Comparison of ENCODE assay signal across 24 cellular contexts in genomic region chr17:49832840-49833599, GRCh38. TPM values are rescaled to one million over a fixed set of nuclear protein-coding genes. Genes with fewer than 3 reads are reported as not detected.
DNase-seq lines count a peak whose midpoint lies in the region; ATAC-seq, FAIRE-seq and TF ChIP-seq lines count a peak whose summit lies in the region.
"Had no signal": no experiment of that assay in that cellular context is flagged by ENCODE, and none has a peak within 500 bp of the region (broad histone marks: within the 10 kb centered on the region; RNA-seq: fewer than 3 reads in every experiment).

No MANE protein-coding gene starts in this region.

- no peak for TF ChIP-seq CTCF in GM12878 (IDR thresholded peaks at IDR 0.05 in 2 of 3, conservative IDR thresholded peaks at IDR 0.05 in 1 of 3; ENCODE audit: control insufficient read depth in 2 of 3, extremely low read depth in 1 of 3, insufficient read depth in 1 of 3, low read depth in 3 of 3, low read length in 3 of 3)

- in situ Hi-C loops in KBM-7 (cut with MboI; ENCODE audit: low pct_unique_long_range_greater_than_20kb, low sequenced_read_pairs) (no loop called here), GM12878 (cut with MboI) (no loop called here)

- DNase-seq in KBM-7 (peak; percentile 96), GM12878 (ENCODE audit: low read depth, low spot score) (no peak), lung microvascular endothelial cell (ENCODE audit: low read depth in 2 of 2) (peak; percentile 82 to 94)
- DNase-seq in activated CD8-positive, alpha-beta memory T cell treated with anti-CD3 and anti-CD28 coated beads, Interleukin-2, amount 50 U/mL, for 4 hours = no peak
- DNase-seq: activated CD4-positive, alpha-beta T cell treated with anti-CD3 and anti-CD28 coated beads, Interleukin-2, amount 50 U/mL, for 48 hours; activated naive CD8-positive, alpha-beta T cell treated with anti-CD3 and anti-CD28 coated beads, Interleukin-2, amount 10 ng/mL, durations not matched to agents 7 days and 5 days; activated T-cell treated with anti-CD3 and anti-CD28 coated beads, Interleukin-2, amount 50 U/mL, for 4 hours; H7; left lung; naive B cell; NCI-H2081 treated with DMSO at 0.1 percent for 48 hours; NCI-H526; PC-3; SK-N-SH had no signal

- H3K79me2 ChIP-seq in GM12878 (ENCODE audit: control insufficient read depth, insufficient read depth, low read length) = no peaks in the 10 kb centered on the region

- peak overlapping the region; percentile 4; the same call in 1 of the 2 replicates for H3K4me2 ChIP-seq in BLaER1
- no peak overlapping the region for H3K4me2 ChIP-seq in GM12878 (ENCODE audit: control insufficient read depth, insufficient read depth)
- H3K4me2 ChIP-seq: SK-N-SH had no signal

- intact Hi-C loops in GM12878 (cut with micrococcal nuclease; ENCODE audit: unreplicated experiment) = no loop called here

- no peaks in the 10 kb centered on the region for H3K27me3 ChIP-seq in BLaER1
- no peaks in the 10 kb centered on the region for H3K27me3 ChIP-seq in GM12878 (replicated peaks in 1 of 2; ENCODE audit: control insufficient read depth in 2 of 2, insufficient read depth in 2 of 2, low read length in 1 of 2)
- H3K27me3 ChIP-seq: left lung had no signal

- H3K9me3 ChIP-seq in BLaER1 (peaks cover 7% of the 10 kb centered on the region), GM12878 (replicated peaks; ENCODE audit: control insufficient read depth, insufficient read depth, low read length) (no peaks in the 10 kb centered on the region)
- H3K9me3 ChIP-seq: left lung, SK-N-SH had no signal

- H4K20me1 ChIP-seq in BLaER1 (no peaks in the 10 kb centered on the region), GM12878 (ENCODE audit: control insufficient read depth, insufficient read depth) (no peaks in the 10 kb centered on the region)

- ATAC-seq in GM12878 = no peak
- no peak for ATAC-seq in GM21528 (IDR thresholded peaks at IDR 0.05; ENCODE audit: low FRiP score, unreplicated experiment)
- no peak for ATAC-seq in HG02840 (IDR thresholded peaks at IDR 0.05; ENCODE audit: low FRiP score, unreplicated experiment)
- no peak for ATAC-seq in HG03039 (IDR thresholded peaks at IDR 0.05; ENCODE audit: unreplicated experiment)
- ATAC-seq: activated T-cell treated with anti-CD3 and anti-CD28 coated beads, Interleukin-2, amount 50 U/mL, for 4 hours; left lung; PC-3 had no signal

- no peak for TF ChIP-seq RAD21 in GM12878 (IDR thresholded peaks at IDR 0.05; ENCODE audit: insufficient read depth, low read depth, low read length)

- H3K4me1 ChIP-seq in BLaER1 = peaks cover 76% of the 10 kb centered on the region
- H3K4me1 ChIP-seq in GM12878 (ENCODE audit: control insufficient read depth, insufficient read depth, low read length) = no peaks in the 10 kb centered on the region

- no peak overlapping the region for H3K9ac ChIP-seq in BLaER1
- H3K9ac ChIP-seq in GM12878 (ENCODE audit: control insufficient read depth, insufficient read depth, low read length) = no peak overlapping the region
- H3K9ac ChIP-seq: SK-N-SH had no signal

- H3K4me3 ChIP-seq in BLaER1 (no peak overlapping the region), GM12878 (no peak overlapping the region)
- H3K4me3 ChIP-seq: left lung had no signal

- RAD21 ChIA-PET in GM12878 (lab: Charles Lee; ENCODE audit: unreplicated experiment) = no interaction called here

- SMC1A ChIA-PET in GM12878 (lab: Charles Lee; ENCODE audit: uncharacterized antibody, unreplicated experiment) = no interaction called here

- no peak for TF ChIP-seq EP300 in GM12878 (IDR thresholded peaks at IDR 0.05; ENCODE audit: borderline replicate concordance in 1 of 2, control insufficient read depth in 1 of 2, low read depth in 2 of 2, low read length in 2 of 2)

- no peak for FAIRE-seq in GM12878 (lab: Jason Lieb, UNC)
- FAIRE-seq: bronchial epithelial cell, GM12892, TTC549, urothelium cell line had no signal

- peak overlapping the region; percentile 77; the same call in 1 of the 2 replicates for H3K27ac ChIP-seq in BLaER1
- H3K27ac ChIP-seq in GM12878 (ENCODE audit: control insufficient read depth, insufficient read depth) = no peak overlapping the region

- CTCF ChIA-PET in GM12878 (lab: Yijun Ruan, JAX) = interaction anchor here (0.8 to 1.9 kb wide), 4 partner anchors 13 to 275 kb away, joined by 3 to 5 read pairs (median 3); partner anchors contain the start of gene DLX3

- 87% methylated on average over 7 of the region's 7 CpGs for WGBS in GM12878 (ENCODE audit: insufficient coverage, insufficient replicate concordance, low lambda C conversion rate, missing lambda C conversion rate)

- no peak overlapping the region for H2AFZ ChIP-seq in GM12878 (ENCODE audit: control insufficient read depth, low read depth, low read length)

- TSS peak; percentile 14 for BruUV-seq in GM12878 (replicated peaks; lab: Mats Ljungman, UMichigan)

- TF ChIP-seq POLR2A in GM12878 (IDR thresholded peaks at IDR 0.05; ENCODE audit: low read depth, low read length) = no peak

- POLR2A ChIA-PET in GM12878 (lab: Charles Lee) = no interaction called here

- H3K36me3 ChIP-seq in BLaER1 (peaks cover 72% of the 10 kb centered on the region), GM12878 (ENCODE audit: control insufficient read depth in 2 of 2, insufficient read depth in 2 of 2, low read length in 1 of 2) (peaks cover 5 to 15% of the 10 kb centered on the region in 2 experiments)

TF ChIP-seq in GM12878, 131 proteins besides CTCF, POLR2A, EP300 and RAD21 (continues in another document):
- TF ChIP-seq RELA (IDR thresholded peaks at IDR 0.05; ENCODE audit: borderline replicate concordance, partially characterized antibody) (no peak), EZH2 (IDR thresholded peaks at IDR 0.05; ENCODE audit: borderline replicate concordance, control insufficient read depth, low read depth, low read length) (no peak), SPI1 (IDR thresholded peaks at IDR 0.05; ENCODE audit: borderline replicate concordance, insufficient read depth, low read depth, low read length) (no peak), USF1 (IDR thresholded peaks at IDR 0.05; ENCODE audit: borderline replicate concordance, extremely low read length, insufficient read depth, low read depth, low read length) (no peak), MEF2A (IDR thresholded peaks at IDR 0.05; ENCODE audit: insufficient read depth, low read depth, low read length) (no peak)

RNA-seq across cellular contexts. Expression of gene TAC4, which starts 14.8 kb away (rescaled TPM):
- total RNA-seq in GM12878 (2013; cell fraction: nucleolus; rRNA removed) = not detected in 2 replicates
- total RNA-seq in GM12878 (2014; rRNA removed) (not detected in 2 replicates), GM12878 (2014; rRNA removed; fragmentation: Illumina TruSeq; extraction: Trizol) (not detected in 2 replicates), GM12878 (2021) (not detected in 2 replicates), lung microvascular endothelial cell (not detected in 2 replicates)
- polyA plus RNA-seq in GM12878 (2011; ENCODE audit: low read depth) = not detected
- polyA plus RNA-seq in GM12878 (2011; rRNA removed) (not detected in 2 replicates), GM12878 (2014; fragmentation: Illumina TruSeq; extraction: Trizol) (not detected in 2 replicates), GM12878 (2014; fragmentation: Nextera tagmentation; extraction: Ambion mirVana) (not detected), GM12878 (2014; rRNA removed) (not detected in 2 replicates), GM12878 (2016; fragmentation: Nextera tagmentation; extraction: Ambion mirVana) (not detected)
- polyA plus RNA-seq in GM12878 (2011; cell fraction: cytosol; rRNA removed) = not detected in 2 replicates
- not detected in 2 replicates for polyA plus RNA-seq in GM12878 (2011; cell fraction: nucleus; rRNA removed)
- not detected in 2 replicates for polyA plus RNA-seq in GM12878 (2012)
- polyA minus RNA-seq in GM12878 (2011; rRNA and poly(A)+ RNA removed) = not detected in 2 replicates
- not detected in 2 replicates for polyA minus RNA-seq in GM12878 (2011; cell fraction: cytosol; rRNA and poly(A)+ RNA removed)
- polyA minus RNA-seq in GM12878 (2011; cell fraction: nucleus; rRNA and poly(A)+ RNA removed) = not detected in 2 replicates
- total RNA-seq: activated naive CD8-positive, alpha-beta T cell treated with anti-CD3 and anti-CD28 coated beads, Interleukin-2, amount 10 ng/mL, durations not matched to agents 7 days and 5 days; activated T-cell treated with anti-CD3 and anti-CD28 coated beads, Interleukin-2, amount 50 U/mL, for 4 hours; bronchial epithelial cell; H7; left lung; PC-3; posterior vena cava had no signal
- polyA plus RNA-seq: AG04450, SK-N-SH had no signal

RNA-seq across cellular contexts. Expression of gene KAT7, which starts 44.5 kb away (rescaled TPM):
- total RNA-seq in GM12878 (2013; cell fraction: nucleolus; rRNA removed) = 109 and 115 TPM in 2 replicates
- 19.5 and 26.1 TPM in 2 replicates for total RNA-seq in GM12878 (2014; rRNA removed)
- total RNA-seq in GM12878 (2014; rRNA removed; fragmentation: Illumina TruSeq; extraction: Trizol) = 26.1 and 28.4 TPM in 2 replicates
- 40.1 and 45.8 TPM in 2 replicates for total RNA-seq in GM12878 (2021)
- 16.9 TPM for polyA plus RNA-seq in GM12878 (2011; ENCODE audit: low read depth)
- 20.5 and 24.2 TPM in 2 replicates for polyA plus RNA-seq in GM12878 (2011; rRNA removed)
- 21.1 and 27.5 TPM in 2 replicates for polyA plus RNA-seq in GM12878 (2011; cell fraction: cytosol; rRNA removed)
- 47.7 and 49.1 TPM in 2 replicates for polyA plus RNA-seq in GM12878 (2011; cell fraction: nucleus; rRNA removed)
- 20.5 and 24.9 TPM in 2 replicates for polyA plus RNA-seq in GM12878 (2012)
- polyA plus RNA-seq in GM12878 (2014; fragmentation: Illumina TruSeq; extraction: Trizol) = 30.6 and 40.2 TPM in 2 replicates
- 1 to 10 TPM; 6.6 to 8.7 TPM for polyA plus RNA-seq in GM12878 (2014; fragmentation: Nextera tagmentation; extraction: Ambion mirVana)
- polyA plus RNA-seq in GM12878 (2014; rRNA removed) = 15.9 and 19.9 TPM in 2 replicates
- 10 to 100 TPM; 41.2 to 44.5 TPM for polyA plus RNA-seq in GM12878 (2016; fragmentation: Nextera tagmentation; extraction: Ambion mirVana)
- polyA minus RNA-seq in GM12878 (2011; rRNA and poly(A)+ RNA removed) = 43.1 and 50.0 TPM in 2 replicates
- polyA minus RNA-seq in GM12878 (2011; cell fraction: cytosol; rRNA and poly(A)+ RNA removed) = 14.2 and 15.8 TPM in 2 replicates
- polyA minus RNA-seq in GM12878 (2011; cell fraction: nucleus; rRNA and poly(A)+ RNA removed) = 27.4 and 50.0 TPM in 2 replicates
- total RNA-seq in lung microvascular endothelial cell = 21.4 and 22.0 TPM in 2 replicates

Comparison
In these comparisons a context has a peak if more than half of its experiments do, and no peak if none do; other contexts are left out.
1. DNase-seq: peak in KBM-7 (single experiment) and lung microvascular endothelial cell (2 of 2); none in GM12878 (single experiment) and activated CD8-positive, alpha-beta memory T cell treated with anti-CD3 and anti-CD28 coated beads, Interleukin-2, amount 50 U/mL, for 4 hours (single experiment).